Comparison of ENCODE assay signal across 8 cellular contexts in the genomic region with DNA sequence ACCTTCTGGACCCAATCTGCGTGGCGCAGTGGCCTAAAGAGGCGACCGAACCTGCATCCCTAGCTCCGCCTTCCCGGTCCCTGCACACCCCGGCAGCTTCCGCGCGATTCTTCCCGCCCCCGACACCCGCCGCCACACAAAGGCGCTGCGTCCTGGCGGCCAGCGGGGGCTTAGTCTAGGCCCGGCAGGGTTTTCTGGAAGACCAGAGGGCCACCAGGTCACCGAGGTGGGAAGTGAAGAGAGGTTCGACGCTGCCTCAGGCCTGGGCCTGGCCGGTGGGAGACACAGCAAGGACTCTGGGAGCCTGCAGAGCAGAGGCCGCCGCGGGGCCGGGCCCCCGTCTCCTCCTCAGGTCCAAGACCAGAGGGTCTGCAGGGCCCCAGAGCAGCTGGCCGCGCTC.
A peak's percentile ranks its signal among the peaks of the same experiment; 100 is the strongest.
DNase-seq lines count a peak whose midpoint lies in the region; ATAC-seq lines count a peak whose summit lies in the region.

No MANE protein-coding gene starts in this region.

- no peak for ATAC-seq in activated CD4-positive, CD25-positive, alpha-beta regulatory T cell treated with anti-CD3 and anti-CD28 coated beads, Interleukin-2, amount 50 U/mL, for 24 hours

- DNase-seq in activated CD4-positive, CD25-positive, alpha-beta regulatory T cell treated with anti-CD3 and anti-CD28 coated beads, Interleukin-2, amount 50 U/mL, for 16 hours (ENCODE audit: low read depth, low spot score): peak; percentile 20
- DNase-seq in activated T-cell treated with anti-CD3 and anti-CD28 coated beads, Interleukin-2, amount 50 U/mL, for 1 hour: peak; percentile 64
- DNase-seq in germinal center (ENCODE audit: low spot score) (peak; percentile 30), HPDE6-E6E7 (ENCODE audit: extremely low spot score) (no peak), cortex of kidney (lab: John Stamatoyannopoulos, UW) (no peak), RPMI8226 (no peak)
- DNase-seq in stimulated activated CD4-positive, alpha-beta T cell treated with anti-CD3 and anti-CD28 coated beads, Interleukin-15, amount 100 ng/mL, for 1 hour (ENCODE audit: low read depth in 1 of 2, low spot score in 1 of 2): peak; percentile 18 to 47

Comparison
In these comparisons a context has a peak if more than half of its experiments do, and no peak if none do; other contexts are left out.
1. DNase-seq: peak in activated CD4-positive, CD25-positive, alpha-beta regulatory T cell treated with anti-CD3 and anti-CD28 coated beads, Interleukin-2, amount 50 U/mL, for 16 hours (single experiment), activated T-cell treated with anti-CD3 and anti-CD28 coated beads, Interleukin-2, amount 50 U/mL, for 1 hour (single experiment), germinal center (single experiment) and stimulated activated CD4-positive, alpha-beta T cell treated with anti-CD3 and anti-CD28 coated beads, Interleukin-15, amount 100 ng/mL, for 1 hour (2 of 2); none in HPDE6-E6E7 (single experiment), cortex of kidney (single experiment) and RPMI8226 (single experiment).